In genomic region chr12:118356809-118357326, GRCh38 we compare ENCODE assay signal across 9 cellular contexts. TPM values are rescaled to one million over a fixed set of nuclear protein-coding genes. Genes with fewer than 3 reads are reported as not detected.
A peak's percentile ranks its signal among the peaks of the same experiment; 100 is the strongest.
DNase-seq lines count a peak whose midpoint lies in the region; ATAC-seq, FAIRE-seq and TF ChIP-seq lines count a peak whose summit lies in the region.
"Had no signal": no experiment of that assay in that cellular context is flagged by ENCODE, and none has a peak within 500 bp of the region (broad histone marks: within the 10 kb centered on the region; RNA-seq: fewer than 3 reads in every experiment).

No MANE protein-coding gene starts in this region.

- no peak for TF ChIP-seq POLR2A in K562 (conservative IDR thresholded peaks at IDR 0.05)

- H3K36me3 ChIP-seq in Karpas-422 (ENCODE audit: insufficient read depth, low read length) = peaks cover 16% of the 10 kb centered on the region; the same call in 1 of the 2 replicates
- peaks cover 29% of the 10 kb centered on the region for H3K36me3 ChIP-seq in K562 (ENCODE audit: control insufficient read depth, insufficient read depth, low read length)
- H3K36me3 ChIP-seq in muscle layer of duodenum (ENCODE audit: control insufficient read depth in 1 of 2, insufficient read depth in 2 of 2, low read length in 2 of 2) = no peaks in the 10 kb centered on the region
- peaks cover 3% of the 10 kb centered on the region for H3K36me3 ChIP-seq in effector memory CD4-positive, alpha-beta T cell (ENCODE audit: control insufficient read depth, insufficient read depth, low read length)
- no peaks in the 10 kb centered on the region; the same call in 1 of the 2 replicates for H3K36me3 ChIP-seq in MG63

- DNase-seq in Karpas-422 (no peak), K562 (ENCODE audit: extremely low read depth in 1 of 4, low spot score in 3 of 4) (peak in 1 of 4 experiments; percentile 28), MG63 (no peak)
- no peak for DNase-seq in effector CD8-positive, alpha-beta T cell (lab: John Stamatoyannopoulos, UW)
- DNase-seq in effector memory CD4-positive, alpha-beta T cell = no peak

- 17% methylated on average over 2 of the region's 2 CpGs for WGBS in K562 (ENCODE audit: insufficient coverage, low coverage, missing lambda C conversion rate)

- H3K9ac ChIP-seq in Karpas-422 (ENCODE audit: low read length) = peak overlapping the region; percentile 76
- H3K9ac ChIP-seq in K562 (ENCODE audit: insufficient read depth in 1 of 2, low read depth in 2 of 2, low read length in 2 of 2) = peak overlapping the region in 1 of 2 experiments; percentile 87; a peak in 2 of 4 replicates

- ATAC-seq in K562 = no peak
- no peak for ATAC-seq in HG02973 (IDR thresholded peaks at IDR 0.05; ENCODE audit: unreplicated experiment)

- H3K9me2 ChIP-seq in Karpas-422 (replicated peaks; ENCODE audit: insufficient read depth, low read length) = no peaks in the 10 kb centered on the region

- in situ Hi-C loops in K562 (cut with MboI) = loop anchor here (25.0 kb wide), 1 partner anchor 170 kb away; no protein-coding TSS in a partner anchor

- no peak overlapping the region for H2AFZ ChIP-seq in Karpas-422 (ENCODE audit: low read length)
- H2AFZ ChIP-seq in K562 (ENCODE audit: low read depth, low read length) = peak overlapping the region; percentile 84; the same call in 1 of the 2 replicates

- CTCF ChIA-PET in K562 (lab: Yijun Ruan, JAX; ENCODE audit: low intra/inter-chr PET ratio) = no interaction called here

- no TSS peak for BruUV-seq in K562 (replicated peaks; lab: Mats Ljungman, UMichigan)

- no peaks in the 10 kb centered on the region for H4K20me1 ChIP-seq in Karpas-422 (ENCODE audit: insufficient read depth, low read depth, low read length)
- no peaks in the 10 kb centered on the region for H4K20me1 ChIP-seq in K562 (replicated peaks; ENCODE audit: control insufficient read depth, insufficient read depth, low read length)

- no peaks in the 10 kb centered on the region for H3K9me1 ChIP-seq in K562 (ENCODE audit: control insufficient read depth, insufficient read depth, low read length)

- H3K4me3 ChIP-seq in GM08714 (ENCODE audit: low read length) (peak overlapping the region; percentile 36), Karpas-422 (ENCODE audit: low read length) (peak overlapping the region; percentile 75), K562 (peak overlapping the region; percentile 41), muscle layer of duodenum (ENCODE audit: low read depth in 1 of 2, low read length in 2 of 2) (peak overlapping the region in 1 of 2 donors; percentile 15), MG63 (no peak overlapping the region)
- H3K4me3 ChIP-seq in effector memory CD4-positive, alpha-beta T cell (ENCODE audit: insufficient read depth, low read depth, low read length, poor library complexity, severe bottlenecking) = no peak overlapping the region

- no peak for TF ChIP-seq EP300 in K562 (IDR thresholded peaks at IDR 0.05; ENCODE audit: low read length)

- H3K4me2 ChIP-seq in Karpas-422 (ENCODE audit: low read depth, low read length, poor library complexity, severe bottlenecking) (peak overlapping the region; percentile 80), K562 (ENCODE audit: insufficient read depth, low read length) (peak overlapping the region; percentile 62)

- POLR2A ChIA-PET in K562 (lab: Yijun Ruan, JAX) = interaction anchor here (0.6 to 4.7 kb wide), 8 partner anchors 11 to 265 kb away, joined by 3 to 46 read pairs (median 6); partner anchors contain the start of gene SUDS3

- H3K27me3 ChIP-seq in Karpas-422 (ENCODE audit: low read length) (no peaks in the 10 kb centered on the region), K562 (ENCODE audit: control insufficient read depth in 2 of 2, insufficient read depth in 2 of 2, low read length in 2 of 2) (no peaks in the 10 kb centered on the region), muscle layer of duodenum (ENCODE audit: low read depth, low read length) (no peaks in the 10 kb centered on the region), MG63 (no peaks in the 10 kb centered on the region)
- H3K27me3 ChIP-seq in effector memory CD4-positive, alpha-beta T cell (replicated peaks; ENCODE audit: control insufficient read depth, insufficient read depth, low read length, poor library complexity, severe bottlenecking) = no peaks in the 10 kb centered on the region

- no peak for FAIRE-seq in K562 (lab: Jason Lieb, UNC)
- FAIRE-seq: TTC549 had no signal

- H3K4me1 ChIP-seq in Karpas-422 (ENCODE audit: low read length) (peaks cover 49% of the 10 kb centered on the region), K562 (replicated peaks in 1 of 2; ENCODE audit: control insufficient read depth in 2 of 2, insufficient read depth in 2 of 2, low read length in 2 of 2) (peaks cover 8 to 20% of the 10 kb centered on the region in 2 experiments; a peak in 4 of 5 replicates), muscle layer of duodenum (ENCODE audit: control insufficient read depth in 1 of 2, insufficient read depth in 2 of 2, low read length in 2 of 2) (peaks cover 7 to 16% of the 10 kb centered on the region in 2 donors)
- peaks cover 14% of the 10 kb centered on the region for H3K4me1 ChIP-seq in effector memory CD4-positive, alpha-beta T cell (ENCODE audit: control insufficient read depth, insufficient read depth, low read length, poor library complexity, severe bottlenecking)

- H3K79me2 ChIP-seq in Karpas-422 (ENCODE audit: low read length) (peaks cover 92% of the 10 kb centered on the region), K562 (ENCODE audit: control insufficient read depth, insufficient read depth, low read length) (peaks cover 90% of the 10 kb centered on the region)

- TF ChIP-seq CTCF in K562 (IDR thresholded peaks at IDR 0.05 in 2 of 3, conservative IDR thresholded peaks at IDR 0.05 in 1 of 3; ENCODE audit: insufficient read depth in 2 of 3, low read depth in 1 of 3, low read length in 3 of 3) = no peak

- TF ChIP-seq RAD21 in K562 (CRISPR knock-in tag; conservative IDR thresholded peaks at IDR 0.05 in 1 of 2, IDR thresholded peaks at IDR 0.05 in 1 of 2) = no peak

- intact Hi-C loops in K562 (cut with micrococcal nuclease) = no loop called here

- H3K27ac ChIP-seq in Karpas-422 (ENCODE audit: low read length) = peak overlapping the region; percentile 88
- peak overlapping the region; percentile 88 for H3K27ac ChIP-seq in K562 (ENCODE audit: extremely low read depth, low read depth, low read length)
- H3K27ac ChIP-seq in muscle layer of duodenum (ENCODE audit: low read length) = peak overlapping the region; percentile 71
- no peak overlapping the region for H3K27ac ChIP-seq in effector memory CD4-positive, alpha-beta T cell (ENCODE audit: insufficient read depth, low read length, poor library complexity, severe bottlenecking)

- H3K9me3 ChIP-seq in Karpas-422 (ENCODE audit: low read length) (no peaks in the 10 kb centered on the region), K562 (replicated peaks; ENCODE audit: control insufficient read depth, insufficient read depth, low read depth, low read length) (peaks cover 17% of the 10 kb centered on the region), muscle layer of duodenum (ENCODE audit: control insufficient read depth in 1 of 2, low read length in 2 of 2) (no peaks in the 10 kb centered on the region), MG63 (peaks cover 1% of the 10 kb centered on the region; the same call in 1 of the 2 replicates)
- no peaks in the 10 kb centered on the region for H3K9me3 ChIP-seq in effector memory CD4-positive, alpha-beta T cell (ENCODE audit: control insufficient read depth, low read length)

RNA-seq across cellular contexts. Expression of gene TAOK3, which starts 15.8 kb away (rescaled TPM):
- total RNA-seq in Karpas-422 (2014; rRNA removed; shearing (Covaris generic); ENCODE audit: low replicate concordance) = 86.7 and 88.4 TPM in 2 replicates
- total RNA-seq in K562 (2011; cell fraction: chromatin; rRNA removed; ENCODE audit: low replicate concordance) = 71.5 and 240 TPM in 2 replicates
- total RNA-seq in K562 (2011; cell fraction: nucleolus; rRNA removed) = 37.2 and 54.2 TPM in 2 replicates
- total RNA-seq in K562 (2011; cell fraction: nucleoplasm; rRNA removed) = 77.6 and 79.9 TPM in 2 replicates
- total RNA-seq in K562 (2014; rRNA removed) (40.8 and 47.1 TPM in 2 replicates), K562 (2014; rRNA removed; fragmentation: Illumina TruSeq; extraction: Trizol) (52.7 and 62.8 TPM in 2 replicates), K562 (2015; rRNA removed; fragmentation: Illumina TruSeq; extraction: Trizol) (58.4 and 66.5 TPM in 2 replicates), K562 (2021) (40.7 and 45.7 TPM in 2 replicates)
- polyA plus RNA-seq in K562 (2011; rRNA removed) (57.3 and 60.2 TPM in 2 replicates), K562 (2014; fragmentation: Illumina TruSeq; extraction: Trizol) (70.8 and 83.5 TPM in 2 replicates), K562 (2014; fragmentation: Nextera tagmentation; extraction: Ambion mirVana) (10 to 100 TPM; 24.3 to 28.0 TPM), K562 (2014; rRNA removed) (35.7 and 42.5 TPM in 2 replicates)
- 28.8 and 41.0 TPM in 2 replicates for polyA plus RNA-seq in K562 (2011; cell fraction: cytosol; rRNA removed)
- 32.1 and 33.0 TPM in 2 replicates for polyA plus RNA-seq in K562 (2011; cell fraction: nucleus; rRNA removed)
- polyA plus RNA-seq in K562 (2012) = 30.3 and 35.6 TPM in 2 replicates
- polyA minus RNA-seq in K562 (2011; rRNA and poly(A)+ RNA removed) = 114 TPM in 2 replicates
- polyA minus RNA-seq in K562 (2011; cell fraction: cytosol; rRNA and poly(A)+ RNA removed) = 32.5 and 38.7 TPM in 2 replicates
- polyA minus RNA-seq in K562 (2011; cell fraction: nucleus; rRNA and poly(A)+ RNA removed) = 30.8 and 64.6 TPM in 2 replicates
- total RNA-seq in MG63 (2014; rRNA removed; shearing (Covaris generic); ENCODE audit: low replicate concordance) = 17.4 and 24.5 TPM in 2 replicates

RNA-seq across cellular contexts. Expression of gene SUDS3, which starts 19.5 kb away (rescaled TPM):
- total RNA-seq in Karpas-422 (2014; rRNA removed; shearing (Covaris generic); ENCODE audit: low replicate concordance) = 41.5 and 55.0 TPM in 2 replicates
- total RNA-seq in K562 (2011; cell fraction: chromatin; rRNA removed; ENCODE audit: low replicate concordance) = 42.9 and 58.5 TPM in 2 replicates
- 29.9 and 31.8 TPM in 2 replicates for total RNA-seq in K562 (2011; cell fraction: nucleolus; rRNA removed)
- 77.4 and 101 TPM in 2 replicates for total RNA-seq in K562 (2011; cell fraction: nucleoplasm; rRNA removed)
- total RNA-seq in K562 (2014; rRNA removed) (20.3 and 23.1 TPM in 2 replicates), K562 (2014; rRNA removed; fragmentation: Illumina TruSeq; extraction: Trizol) (29.1 and 29.3 TPM in 2 replicates), K562 (2015; rRNA removed; fragmentation: Illumina TruSeq; extraction: Trizol) (28.5 and 29.3 TPM in 2 replicates), K562 (2021) (20.9 and 23.3 TPM in 2 replicates)
- polyA plus RNA-seq in K562 (2011; rRNA removed) (25.7 and 30.5 TPM in 2 replicates), K562 (2014; fragmentation: Illumina TruSeq; extraction: Trizol) (19.6 and 24.0 TPM in 2 replicates), K562 (2014; fragmentation: Nextera tagmentation; extraction: Ambion mirVana) (10 to 100 TPM in 1 of 2 experiments, 1 to 10 TPM in 1; 6.6 to 11.8 TPM), K562 (2014; rRNA removed) (20.6 and 24.2 TPM in 2 replicates)
- 9.6 and 19.5 TPM in 2 replicates for polyA plus RNA-seq in K562 (2011; cell fraction: cytosol; rRNA removed)
- 29.9 and 36.5 TPM in 2 replicates for polyA plus RNA-seq in K562 (2011; cell fraction: nucleus; rRNA removed)
- 14.6 and 23.5 TPM in 2 replicates for polyA plus RNA-seq in K562 (2012)
- 26.7 and 28.3 TPM in 2 replicates for polyA minus RNA-seq in K562 (2011; rRNA and poly(A)+ RNA removed)
- polyA minus RNA-seq in K562 (2011; cell fraction: cytosol; rRNA and poly(A)+ RNA removed) = 13.2 and 16.8 TPM in 2 replicates
- polyA minus RNA-seq in K562 (2011; cell fraction: nucleus; rRNA and poly(A)+ RNA removed) = 12.0 and 17.3 TPM in 2 replicates
- 20.5 and 46.8 TPM in 2 replicates for total RNA-seq in MG63 (2014; rRNA removed; shearing (Covaris generic); ENCODE audit: low replicate concordance)

Comparison
In these comparisons a context has a peak if more than half of its experiments do, and no peak if none do; other contexts are left out.
1. H3K4me3 ChIP-seq: peak in GM08714 (single experiment), Karpas-422 (single experiment) and K562 (single experiment); none in effector memory CD4-positive, alpha-beta T cell (single experiment) and MG63 (single experiment).